In genomic region chr17:34171245-34171818, GRCh38 we compare ENCODE assay signal across 8 cellular contexts.
DNase-seq lines count a peak whose midpoint lies in the region; ATAC-seq and TF ChIP-seq lines count a peak whose summit lies in the region.

No MANE protein-coding gene starts in this region.

- POLR2A ChIA-PET in SK-N-SH (lab: Yijun Ruan, JAX) = no interaction called here

- H3K9me3 ChIP-seq in DND-41 (ENCODE audit: insufficient read depth, low read length, severe bottlenecking) = no peaks in the 10 kb centered on the region
- H3K9me3 ChIP-seq in SK-N-SH = no peaks in the 10 kb centered on the region
- H3K9me3 ChIP-seq in adrenal gland (replicated peaks in 1 of 3) = no peaks in the 10 kb centered on the region

- H2AFZ ChIP-seq in DND-41 (ENCODE audit: low read depth, low read length) (no peak overlapping the region), SK-N-SH (ENCODE audit: low read depth) (no peak overlapping the region)

- H3K36me3 ChIP-seq in DND-41 (ENCODE audit: insufficient read depth, low read length) = no peaks in the 10 kb centered on the region
- H3K36me3 ChIP-seq in SK-N-SH (replicated peaks in 1 of 2; ENCODE audit: control insufficient read depth in 1 of 2, insufficient read depth in 2 of 2, low read length in 1 of 2) = no peaks in the 10 kb centered on the region
- H3K36me3 ChIP-seq in adrenal gland (replicated peaks in 1 of 2) = no peaks in the 10 kb centered on the region

- no peaks in the 10 kb centered on the region for H3K27me3 ChIP-seq in DND-41 (ENCODE audit: insufficient read depth, low read length, poor library complexity)
- no peaks in the 10 kb centered on the region for H3K27me3 ChIP-seq in SK-N-SH (ENCODE audit: insufficient read depth)
- H3K27me3 ChIP-seq in adrenal gland = peaks cover 6% of the 10 kb centered on the region

- H3K4me1 ChIP-seq in DND-41 (ENCODE audit: insufficient read depth, low read length) (peaks cover 15% of the 10 kb centered on the region), SK-N-SH (ENCODE audit: control insufficient read depth in 1 of 2, insufficient read depth in 2 of 2, low read depth in 1 of 2, low read length in 1 of 2) (no peaks in the 10 kb centered on the region; a peak in 1 of 4 replicates), adrenal gland (replicated peaks in 1 of 2) (no peaks in the 10 kb centered on the region)

- no peaks in the 10 kb centered on the region for H4K20me1 ChIP-seq in DND-41 (ENCODE audit: insufficient read depth, low read length)
- no peaks in the 10 kb centered on the region for H4K20me1 ChIP-seq in SK-N-SH (ENCODE audit: insufficient read depth)

- TF ChIP-seq RAD21 in SK-N-SH (IDR thresholded peaks at IDR 0.05; ENCODE audit: low read length) = peak; percentile 56

- TF ChIP-seq POLR2A in adrenal gland (IDR thresholded peaks at IDR 0.05) = no peak

- H3K9me2 ChIP-seq in SK-N-SH = no peaks in the 10 kb centered on the region

- no peak for TF ChIP-seq EP300 in SK-N-SH (IDR thresholded peaks at IDR 0.05; ENCODE audit: borderline replicate concordance in 1 of 2, low read depth in 1 of 2, low read length in 1 of 2)

- peak; percentile 100 for ATAC-seq in DND-41 (ENCODE audit: insufficient read depth, low read depth)
- ATAC-seq in GM19395 (IDR thresholded peaks at IDR 0.05; ENCODE audit: unreplicated experiment) = no peak

- peak overlapping the region; percentile 16; the same call in 1 of the 2 replicates for H3K4me2 ChIP-seq in DND-41 (ENCODE audit: insufficient read depth, low read length)
- H3K4me2 ChIP-seq in SK-N-SH = no peak overlapping the region

- H3K4me3 ChIP-seq in DND-41 (ENCODE audit: low read depth in 1 of 2, low read length in 2 of 2) = no peak overlapping the region
- no peak overlapping the region; a peak in 1 of 4 replicates for H3K4me3 ChIP-seq in SK-N-SH (ENCODE audit: low read depth in 2 of 2, low read length in 1 of 2)
- H3K4me3 ChIP-seq in adrenal gland = no peak overlapping the region

- H3K27ac ChIP-seq in DND-41 (ENCODE audit: low read length) (peak overlapping the region; percentile 72), SK-N-SH (ENCODE audit: low read depth in 2 of 2, low read length in 1 of 2) (no peak overlapping the region), adrenal gland (no peak overlapping the region)

- WGBS in SK-N-SH (ENCODE audit: low lambda C conversion rate) = 59% methylated on average over 9 of the region's 9 CpGs
- WGBS in adrenal gland, 4 donors = 48 to 59% (median 53%) methylated on average over 9 of the region's 9 CpGs

- H3K79me2 ChIP-seq in DND-41 (ENCODE audit: insufficient read depth, low read length) = no peaks in the 10 kb centered on the region
- no peaks in the 10 kb centered on the region for H3K79me2 ChIP-seq in SK-N-SH (ENCODE audit: insufficient read depth)

- no peaks in the 10 kb centered on the region for H3F3A ChIP-seq in SK-N-SH (replicated peaks; ENCODE audit: insufficient read depth)

- TF ChIP-seq CTCF in DND-41 (IDR thresholded peaks at IDR 0.05; ENCODE audit: borderline replicate concordance, extremely low read depth, low read length, poor library complexity, severe bottlenecking) (peak; percentile 97), SK-N-SH (IDR thresholded peaks at IDR 0.05) (peak; percentile 87), adrenal gland (IDR thresholded peaks at IDR 0.05) (peak; percentile 53 to 78 (median 70))

- CTCF ChIA-PET in SK-N-SH (lab: Yijun Ruan, JAX) = interaction anchor here (0.6 to 10.0 kb wide), 39 partner anchors 8 to 794 kb away, joined by 3 to 105 read pairs (median 4); partner anchors contain the start of gene CCL1

- peak; percentile 91 for DNase-seq in DND-41
- DNase-seq in HuH-7 (ENCODE audit: low spot score) = peak; percentile 44
- peak; percentile 62 for DNase-seq in SK-N-SH
- DNase-seq in adrenal gland = peak; percentile 47 to 87 (median 75)
- DNase-seq in hepatic stellate cell (ENCODE audit: low spot score) = peak; percentile 51
- peak; percentile 67 for DNase-seq in stimulated activated CD4-positive, alpha-beta T cell treated with anti-CD3 and anti-CD28 coated beads, Interleukin-15, amount 100 ng/mL, for 24 hours
- no peak for DNase-seq in NCI-H446 treated with DMSO at 0.1 percent for 48 hours (lab: John Stamatoyannopoulos, UW)

- H3K9ac ChIP-seq in DND-41 (ENCODE audit: low read depth, low read length) (peak overlapping the region; percentile 5; the same call in 1 of the 2 replicates), SK-N-SH (no peak overlapping the region)

- intact Hi-C loops in adrenal gland (cut with DNase I) = no loop called here

TF ChIP-seq in SK-N-SH, 30 proteins besides CTCF, POLR2A, EP300 and RAD21:
- TF ChIP-seq PBX3 (IDR thresholded peaks at IDR 0.05) (no peak), SMC3 (IDR thresholded peaks at IDR 0.05; ENCODE audit: low read depth, low read length) (peak; percentile 61)
